20 cellular contexts compared by ENCODE assay signal in the genomic region with DNA sequence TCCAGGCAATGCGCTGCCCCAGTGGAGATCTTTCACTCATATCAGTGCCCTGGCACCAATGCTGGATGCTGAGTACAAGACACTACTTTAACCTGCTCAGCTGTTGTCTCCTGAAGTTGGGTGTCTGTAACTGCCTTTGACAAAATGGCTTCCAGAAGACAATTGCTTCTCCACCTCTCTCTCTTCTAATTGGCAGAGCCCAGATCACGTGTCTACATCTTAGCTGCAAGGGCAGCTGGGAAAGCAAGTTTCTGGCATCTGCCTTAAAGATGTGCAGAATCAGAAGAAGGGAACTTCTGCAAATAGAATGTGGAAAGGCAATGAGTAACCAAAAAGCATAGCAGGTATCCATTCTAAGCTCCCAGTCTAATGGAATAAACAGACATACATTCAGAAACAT.
DNase-seq lines count a peak whose midpoint lies in the region; ATAC-seq and TF ChIP-seq lines count a peak whose summit lies in the region.
"Had no signal": no experiment of that assay in that cellular context is flagged by ENCODE, and none has a peak within 500 bp of the region (broad histone marks: within the 10 kb centered on the region; RNA-seq: fewer than 3 reads in every experiment).

No MANE protein-coding gene starts in this region.

- H3K36me3 Mint-ChIP-seq in HFFc6 (ENCODE audit: low read depth): no peaks in the 10 kb centered on the region
- no peaks in the 10 kb centered on the region for H3K36me3 Mint-ChIP-seq in neural progenitor cell
- no peaks in the 10 kb centered on the region for H3K36me3 Mint-ChIP-seq in osteocyte (ENCODE audit: unreplicated experiment)
- H3K36me3 Mint-ChIP-seq in activated CD8-positive, alpha-beta memory T cell treated with anti-CD3 and anti-CD28 coated beads, Interleukin-2, amount 10 ng/mL, durations not matched to agents 7 days and 5 days: no peaks in the 10 kb centered on the region
- H3K36me3 Mint-ChIP-seq: CD4-positive, alpha-beta memory T cell; T-cell had no signal

- H3K27ac ChIP-seq in neural progenitor cell: no peak overlapping the region
- H3K27ac ChIP-seq: SK-N-MC had no signal

- H3K9me3 ChIP-seq in neural progenitor cell (ENCODE audit: low read depth): no peaks in the 10 kb centered on the region

- no peaks in the 10 kb centered on the region for H3K79me2 ChIP-seq in neural progenitor cell (ENCODE audit: low read depth)

- peak overlapping the region; percentile 48 for H2AFZ ChIP-seq in neural progenitor cell (replicated peaks)
- H2AFZ ChIP-seq: GM23338 had no signal

- peak; percentile 10 for DNase-seq in HFFc6
- DNase-seq in NB4 (ENCODE audit: low read depth): peak; percentile 18
- DNase-seq in choroid plexus epithelial cell (ENCODE audit: low read depth): peak; percentile 4
- no peak for DNase-seq in neural progenitor cell (ENCODE audit: low spot score)
- DNase-seq in osteocyte (ENCODE audit: extremely low spot score, unreplicated experiment): no peak
- DNase-seq in MV-4-11 (lab: John Stamatoyannopoulos, UW): no peak
- no peak for DNase-seq in AG20443 (ENCODE audit: low spot score)
- DNase-seq in activated CD8-positive, alpha-beta memory T cell treated with anti-CD3 and anti-CD28 coated beads, Interleukin-2, amount 10 ng/mL, durations not matched to agents 7 days and 5 days: no peak
- DNase-seq: CD4-positive, alpha-beta memory T cell; GDM1; NCI-H1092; NCI-H146; NCI-H226; NCI-H526 treated with DMSO at 0.1 percent for 48 hours; NK-92 treated with Interleukin-12 subunit alpha and Interleukin-12 subunit beta, amount 100 ng/mL, for 24 hours; PC-3; T-cell had no signal

- no peak for TF ChIP-seq CTCF in HFFc6 (IDR thresholded peaks at IDR 0.05)
- no peak for TF ChIP-seq CTCF in NB4 (IDR thresholded peaks at IDR 0.05; ENCODE audit: low read depth, low read length)
- no peak for TF ChIP-seq CTCF in choroid plexus epithelial cell (conservative IDR thresholded peaks at IDR 0.05; ENCODE audit: low read depth, low read length)
- TF ChIP-seq CTCF in neural progenitor cell (IDR thresholded peaks at IDR 0.05): no peak
- no peak for TF ChIP-seq CTCF in osteocyte (IDR thresholded peaks at IDR 0.05)

- no peaks in the 10 kb centered on the region for H3K27me3 ChIP-seq in neural progenitor cell

- H3K4me1 Mint-ChIP-seq in HFFc6 (ENCODE audit: low read depth) (no peaks in the 10 kb centered on the region), neural progenitor cell (peaks cover 6% of the 10 kb centered on the region), osteocyte (ENCODE audit: unreplicated experiment) (no peaks in the 10 kb centered on the region)
- peaks cover 2% of the 10 kb centered on the region for H3K4me1 Mint-ChIP-seq in activated CD8-positive, alpha-beta memory T cell treated with anti-CD3 and anti-CD28 coated beads, Interleukin-2, amount 10 ng/mL, durations not matched to agents 7 days and 5 days
- H3K4me1 Mint-ChIP-seq: CD4-positive, alpha-beta memory T cell; T-cell had no signal

- H3K4me3 ChIP-seq in NB4 (ENCODE audit: low read depth, low read length): no peak overlapping the region
- H3K4me3 ChIP-seq in choroid plexus epithelial cell (ENCODE audit: low read depth, low read length): no peak overlapping the region
- H3K4me3 ChIP-seq in neural progenitor cell: no peak overlapping the region
- H3K4me3 ChIP-seq: GM23338, SK-N-MC had no signal

- TF ChIP-seq POLR2A in NB4 (IDR thresholded peaks at IDR 0.05; ENCODE audit: extremely low read depth, insufficient read length): no peak

- H3K36me3 ChIP-seq in neural progenitor cell: no peaks in the 10 kb centered on the region

- no peaks in the 10 kb centered on the region for H3K4me1 ChIP-seq in neural progenitor cell

- no peak overlapping the region for H3K4me2 ChIP-seq in neural progenitor cell
- H3K4me2 ChIP-seq: GM23338 had no signal

- H3K27me3 Mint-ChIP-seq in HFFc6 (ENCODE audit: insufficient read depth) (peaks cover 13% of the 10 kb centered on the region), neural progenitor cell (ENCODE audit: insufficient read depth, low read depth) (peaks cover 5% of the 10 kb centered on the region), osteocyte (ENCODE audit: unreplicated experiment) (peaks cover 44% of the 10 kb centered on the region)
- H3K27me3 Mint-ChIP-seq in activated CD8-positive, alpha-beta memory T cell treated with anti-CD3 and anti-CD28 coated beads, Interleukin-2, amount 10 ng/mL, durations not matched to agents 7 days and 5 days: no peaks in the 10 kb centered on the region
- H3K27me3 Mint-ChIP-seq: CD4-positive, alpha-beta memory T cell had no signal

- H3K4me3 Mint-ChIP-seq in HFFc6 (no peak overlapping the region), neural progenitor cell (no peak overlapping the region), osteocyte (ENCODE audit: unreplicated experiment) (no peak overlapping the region)
- H3K4me3 Mint-ChIP-seq in activated CD8-positive, alpha-beta memory T cell treated with anti-CD3 and anti-CD28 coated beads, Interleukin-2, amount 10 ng/mL, durations not matched to agents 7 days and 5 days: no peak overlapping the region
- H3K4me3 Mint-ChIP-seq: CD4-positive, alpha-beta memory T cell; GM23338; T-cell had no signal

- ATAC-seq in activated CD8-positive, alpha-beta memory T cell treated with anti-CD3 and anti-CD28 coated beads, Interleukin-2, amount 10 ng/mL, durations not matched to agents 7 days and 5 days: no peak
- ATAC-seq: GM23338, HCT116, PC-3, T-cell had no signal

- H3K27ac Mint-ChIP-seq in HFFc6 (no peak overlapping the region), neural progenitor cell (no peak overlapping the region), osteocyte (ENCODE audit: unreplicated experiment) (no peak overlapping the region)
- no peak overlapping the region for H3K27ac Mint-ChIP-seq in activated CD8-positive, alpha-beta memory T cell treated with anti-CD3 and anti-CD28 coated beads, Interleukin-2, amount 10 ng/mL, durations not matched to agents 7 days and 5 days
- H3K27ac Mint-ChIP-seq: CD4-positive, alpha-beta memory T cell; GM23338; T-cell had no signal

- H3K9me3 Mint-ChIP-seq in HFFc6 (no peaks in the 10 kb centered on the region), neural progenitor cell (no peaks in the 10 kb centered on the region), osteocyte (ENCODE audit: unreplicated experiment) (no peaks in the 10 kb centered on the region)
- H3K9me3 Mint-ChIP-seq in activated CD8-positive, alpha-beta memory T cell treated with anti-CD3 and anti-CD28 coated beads, Interleukin-2, amount 10 ng/mL, durations not matched to agents 7 days and 5 days (ENCODE audit: low read depth): no peaks in the 10 kb centered on the region
- H3K9me3 Mint-ChIP-seq: CD4-positive, alpha-beta memory T cell; GM23338; T-cell had no signal

- CTCF ChIA-PET in activated CD8-positive, alpha-beta memory T cell treated with anti-CD3 and anti-CD28 coated beads, Interleukin-2, amount 10 ng/mL, durations not matched to agents 7 days and 5 days (lab: Charles Lee): no interaction called here

- no peaks in the 10 kb centered on the region for H4K20me1 ChIP-seq in neural progenitor cell (ENCODE audit: low read depth)

- no peak overlapping the region for H3K9ac ChIP-seq in neural progenitor cell

- H3F3A ChIP-seq in neural progenitor cell (ENCODE audit: low read depth): no peaks in the 10 kb centered on the region

Comparison
In these comparisons a context has a peak if more than half of its experiments do, and no peak if none do; other contexts are left out.
1. DNase-seq: peak in HFFc6 (single experiment), NB4 (single experiment) and choroid plexus epithelial cell (single experiment); none in neural progenitor cell (single experiment), osteocyte (single experiment), MV-4-11 (single experiment), AG20443 (single experiment) and activated CD8-positive, alpha-beta memory T cell treated with anti-CD3 and anti-CD28 coated beads, Interleukin-2, amount 10 ng/mL, durations not matched to agents 7 days and 5 days (single experiment).